ENCODE assay signal across 12 cellular contexts in genomic region chr1:107016376-107016978, GRCh38. TPM values are rescaled to one million over a fixed set of nuclear protein-coding genes. Genes with fewer than 3 reads are reported as not detected.
A peak's percentile ranks its signal among the peaks of the same experiment; 100 is the strongest.
DNase-seq lines count a peak whose midpoint lies in the region; ATAC-seq lines count a peak whose summit lies in the region.
"Had no signal": no experiment of that assay in that cellular context is flagged by ENCODE, and none has a peak within 500 bp of the region (broad histone marks: within the 10 kb centered on the region; RNA-seq: fewer than 3 reads in every experiment).

No MANE protein-coding gene starts in this region.

- no peak overlapping the region for H3K4me3 Mint-ChIP-seq in activated naive CD4-positive, alpha-beta T cell treated with anti-CD3 and anti-CD28 coated beads for 36 hours
- H3K4me3 Mint-ChIP-seq: immature natural killer cell had no signal

- H3K36me3 Mint-ChIP-seq in activated naive CD4-positive, alpha-beta T cell treated with anti-CD3 and anti-CD28 coated beads for 36 hours (ENCODE audit: low read depth), result no peaks in the 10 kb centered on the region
- H3K36me3 Mint-ChIP-seq: immature natural killer cell had no signal

- no peaks in the 10 kb centered on the region for H3K9me3 Mint-ChIP-seq in activated naive CD4-positive, alpha-beta T cell treated with anti-CD3 and anti-CD28 coated beads for 36 hours
- H3K9me3 Mint-ChIP-seq: immature natural killer cell had no signal

- ATAC-seq in GM18858 (IDR thresholded peaks at IDR 0.05; ENCODE audit: unreplicated experiment), result peak; percentile 85
- peak; percentile 93 for ATAC-seq in GM21717 (IDR thresholded peaks at IDR 0.05; ENCODE audit: unreplicated experiment)
- ATAC-seq in HG03139 (IDR thresholded peaks at IDR 0.05; ENCODE audit: unreplicated experiment), result peak; percentile 62

- no peaks in the 10 kb centered on the region for H3K4me1 Mint-ChIP-seq in activated naive CD4-positive, alpha-beta T cell treated with anti-CD3 and anti-CD28 coated beads for 36 hours (ENCODE audit: low read depth)
- H3K4me1 Mint-ChIP-seq: immature natural killer cell had no signal

- H3K27ac Mint-ChIP-seq in activated naive CD4-positive, alpha-beta T cell treated with anti-CD3 and anti-CD28 coated beads for 36 hours, result no peak overlapping the region
- H3K27ac Mint-ChIP-seq: immature natural killer cell had no signal

- DNase-seq in dermis blood vessel endothelial cell (peak; percentile 2), head of caudate nucleus (no peak), NCI-H510A treated with DMSO at 0.1 percent for 48 hours (lab: John Stamatoyannopoulos, UW) (no peak), amniotic stem cell (lab: John Stamatoyannopoulos, UW) (no peak)
- no peak for DNase-seq in activated naive CD4-positive, alpha-beta T cell treated with anti-CD3 and anti-CD28 coated beads for 36 hours
- DNase-seq: immature natural killer cell; KBM-7; NCI-H510A; stimulated activated CD4-positive, alpha-beta T cell treated with anti-CD3 and anti-CD28 coated beads, Interleukin-15, amount 100 ng/mL, for 24 hours had no signal

- CTCF ChIA-PET in activated naive CD4-positive, alpha-beta T cell treated with anti-CD3 and anti-CD28 coated beads for 36 hours (lab: Charles Lee), result no interaction called here

- intact Hi-C loops in head of caudate nucleus (cut with DNase I), result no loop called here
- intact Hi-C loops in activated naive CD4-positive, alpha-beta T cell treated with anti-CD3 and anti-CD28 coated beads for 36 hours (cut with micrococcal nuclease), result no loop called here

- H3K27me3 Mint-ChIP-seq in activated naive CD4-positive, alpha-beta T cell treated with anti-CD3 and anti-CD28 coated beads for 36 hours (ENCODE audit: low read depth), result peaks cover 12% of the 10 kb centered on the region

RNA-seq across cellular contexts. Expression of gene PRMT6, which starts 40.0 kb away (rescaled TPM):
- total RNA-seq in dermis blood vessel endothelial cell, result 18.4 and 21.2 TPM in 2 replicates
- 1 to 10 TPM; 6.7 to 7.5 TPM for total RNA-seq in activated naive CD4-positive, alpha-beta T cell treated with anti-CD3 and anti-CD28 coated beads for 36 hours
